Comparison of ENCODE assay signal across 23 cellular contexts in genomic region chr5:137957948-137958347, GRCh38.
"Had no signal": no experiment of that assay in that cellular context is flagged by ENCODE, and none has a peak within 500 bp of the region (broad histone marks: within the 10 kb centered on the region; RNA-seq: fewer than 3 reads in every experiment).

No MANE protein-coding gene starts in this region.

- DNase-seq: cerebellar nuclear complex; glutamatergic neuron; immature natural killer cell; left cardiac atrium; left ventricle myocardium superior; mesendoderm; naive thymus-derived CD4-positive, alpha-beta T cell; nephron progenitor cell; retina; stimulated activated CD4-positive, alpha-beta T cell treated with anti-CD3 and anti-CD28 coated beads, Interleukin-2, amount 100 ng/mL, for 24 hours; stimulated activated naive CD8-positive, alpha-beta T cell treated with anti-CD3 and anti-CD28 coated beads, Interleukin-15, Interleukin-2, amounts not matched to agents 100 U/mL and 50 U/mL, for 24 hours; thyroid gland had no signal

- H2AFZ ChIP-seq: parathyroid adenoma had no signal

- H3K4me1 Mint-ChIP-seq: nephron progenitor cell had no signal

- H3K27ac Mint-ChIP-seq: dendritic cell treated with granulocyte-macrophage colony-stimulating factor and Interleukin-4, amounts not matched to agents 40 ng/mL and 50 ng/mL, for 4 days; nephron progenitor cell; type B pancreatic cell had no signal

- H3K4me3 Mint-ChIP-seq: dendritic cell treated with granulocyte-macrophage colony-stimulating factor and Interleukin-4, amounts not matched to agents 40 ng/mL and 50 ng/mL, for 4 days; immature natural killer cell; naive thymus-derived CD4-positive, alpha-beta T cell; nephron progenitor cell; type B pancreatic cell had no signal

- H3K27me3 ChIP-seq: gastroesophageal sphincter, suprapubic skin, thyroid gland had no signal

- H3K9ac ChIP-seq: parathyroid adenoma had no signal

- H3K9me3 ChIP-seq: gastroesophageal sphincter, prostate gland, suprapubic skin, thyroid gland had no signal

- H3K4me3 ChIP-seq: gastroesophageal sphincter, prostate gland, skin epidermis, suprapubic skin, thyroid gland had no signal

- H3K36me3 ChIP-seq: prostate gland had no signal

- ATAC-seq: gastroesophageal sphincter; left cardiac atrium; naive thymus-derived CD4-positive, alpha-beta T cell; sciatic nerve; stimulated activated naive CD8-positive, alpha-beta T cell treated with anti-CD3 and anti-CD28 coated beads, Interleukin-15, Interleukin-2, amounts not matched to agents 100 U/mL and 50 U/mL, for 24 hours had no signal

- H3K27me3 Mint-ChIP-seq: dendritic cell treated with granulocyte-macrophage colony-stimulating factor and Interleukin-4, amounts not matched to agents 40 ng/mL and 50 ng/mL, for 4 days; naive thymus-derived CD4-positive, alpha-beta T cell; type B pancreatic cell had no signal

- H3K27ac ChIP-seq: gastroesophageal sphincter, parathyroid adenoma, prostate gland, skin epidermis, suprapubic skin, thyroid gland had no signal

- FAIRE-seq: colon, keratinocyte, urothelium cell line had no signal

- H3K4me1 ChIP-seq: prostate gland, suprapubic skin had no signal

- H3K9me3 Mint-ChIP-seq: dendritic cell treated with granulocyte-macrophage colony-stimulating factor and Interleukin-4, amounts not matched to agents 40 ng/mL and 50 ng/mL, for 4 days; naive thymus-derived CD4-positive, alpha-beta T cell; nephron progenitor cell; type B pancreatic cell had no signal
